In the genomic region with DNA sequence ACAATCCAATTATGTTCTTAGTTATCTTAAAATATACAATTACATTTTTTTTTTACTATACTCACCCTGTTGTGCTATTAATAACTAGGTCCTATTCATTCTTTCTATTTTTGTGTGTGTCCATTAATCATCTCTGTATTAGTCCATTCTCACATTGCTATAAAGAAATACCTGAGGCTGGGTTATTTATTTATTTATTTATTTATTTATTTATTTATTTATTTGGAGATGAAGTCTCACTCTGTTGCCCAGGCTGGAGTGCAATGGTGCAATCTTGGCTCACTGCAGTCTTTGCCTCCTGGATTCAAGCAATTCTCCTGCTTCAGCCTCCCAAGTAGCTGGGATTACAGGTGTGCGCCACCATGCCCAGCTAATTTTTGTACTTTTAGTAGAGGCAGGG, we compare ENCODE assay signal across 7 cellular contexts. TPM values are rescaled to one million over a fixed set of nuclear protein-coding genes. Genes with fewer than 3 reads are reported as not detected.
"Had no signal": no experiment of that assay in that cellular context is flagged by ENCODE, and none has a peak within 500 bp of the region (broad histone marks: within the 10 kb centered on the region; RNA-seq: fewer than 3 reads in every experiment).

No MANE protein-coding gene starts in this region.

RNA-seq across cellular contexts. Expression of a gene that starts 25.6 kb away (rescaled TPM):
- total RNA-seq: GM23248, H4, H9, HFFc6 had no signal
- polyA plus RNA-seq: GM23248 had no signal

RNA-seq across cellular contexts. Expression of a gene that starts 30.9 kb away (rescaled TPM):
- total RNA-seq: GM23248, GM23338, H1, H4, H7, H9, HFFc6 had no signal
- polyA plus RNA-seq: GM23248, GM23338, H1 had no signal

RNA-seq across cellular contexts. Expression of a gene that starts 47.3 kb away (rescaled TPM):
- total RNA-seq: GM23248, H1, H4, H9, HFFc6 had no signal
- polyA plus RNA-seq: GM23248 had no signal
